7 cellular contexts compared by ENCODE assay signal in the genomic region with DNA sequence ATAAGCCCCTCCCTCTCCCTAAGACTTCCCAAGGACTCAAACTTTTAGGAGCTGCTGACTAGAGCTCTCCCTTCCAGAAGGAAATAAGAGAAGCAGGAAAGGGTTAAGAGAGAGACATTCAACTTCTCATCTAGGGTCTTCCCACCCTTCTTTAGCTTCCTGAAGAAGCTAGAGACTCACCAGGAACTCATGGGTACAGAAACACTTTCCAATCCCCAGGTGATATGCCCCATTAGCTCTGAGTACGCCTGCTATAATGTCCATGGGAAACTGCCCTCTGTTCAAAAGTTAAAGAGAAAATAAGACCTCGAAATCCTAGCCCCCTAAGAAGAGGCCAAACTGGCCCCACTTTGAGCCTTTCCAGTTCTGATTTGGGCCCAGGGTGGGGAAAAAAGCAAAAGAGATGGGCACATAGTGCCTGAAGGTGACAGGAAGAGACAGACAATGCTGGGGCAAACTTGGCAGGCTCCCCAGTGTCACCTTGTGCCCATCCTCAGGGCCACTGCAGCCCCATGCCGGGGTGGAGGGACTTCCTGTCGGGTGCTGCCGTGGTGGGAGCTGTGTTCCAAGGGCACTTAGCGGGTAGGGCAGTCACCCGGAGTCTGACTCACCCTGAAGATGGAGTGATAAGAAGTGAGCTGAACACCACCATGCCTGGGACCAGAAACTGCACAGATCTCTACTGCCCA.
DNase-seq lines count a peak whose midpoint lies in the region; ATAC-seq and TF ChIP-seq lines count a peak whose summit lies in the region.

No MANE protein-coding gene starts in this region.

- POLR2A ChIA-PET in GM10248 (lab: Yijun Ruan, JAX), result interaction anchor here (0.7 kb wide), 1 partner anchor 345 kb away, joined by 5 read pairs; no protein-coding TSS in a partner anchor

- no peak for TF ChIP-seq CTCF in GM10248 (IDR thresholded peaks at IDR 0.05; ENCODE audit: control extremely low read depth, extremely low read depth, low read depth, missing control alignments)

- CTCF ChIA-PET in GM10248 (lab: Yijun Ruan, JAX), result interaction anchor here (0.9 to 1.6 kb wide), 10 partner anchors 8 to 37 kb away, joined by 3 to 7 read pairs (median 4); no protein-coding TSS in a partner anchor

- no peak for ATAC-seq in GM21367 (IDR thresholded peaks at IDR 0.05; ENCODE audit: unreplicated experiment)

- DNase-seq in RKO (ENCODE audit: low spot score) (peak; percentile 29), hepatic stellate cell (ENCODE audit: low spot score) (peak; percentile 61), NCI-H446 (lab: John Stamatoyannopoulos, UW) (no peak), GM10248 (ENCODE audit: extremely low spot score) (no peak)
- DNase-seq in activated T-helper 9 cell treated with anti-CD3 and anti-CD28 coated beads, Interleukin-2, amount 50 U/mL, for 16 hours (ENCODE audit: low read depth), result peak; percentile 55
- peak; percentile 28 to 51 (median 44) for DNase-seq in stimulated activated CD4-positive, alpha-beta T cell treated with anti-CD3 and anti-CD28 coated beads, TNF-alpha, amount 100 ng/mL, for 48 hours (ENCODE audit: low read depth in 3 of 3)

Comparison
In these comparisons a context has a peak if more than half of its experiments do, and no peak if none do; other contexts are left out.
1. DNase-seq: peak in RKO (single experiment), activated T-helper 9 cell treated with anti-CD3 and anti-CD28 coated beads, Interleukin-2, amount 50 U/mL, for 16 hours (single experiment), hepatic stellate cell (single experiment) and stimulated activated CD4-positive, alpha-beta T cell treated with anti-CD3 and anti-CD28 coated beads, TNF-alpha, amount 100 ng/mL, for 48 hours (3 of 3); none in NCI-H446 (0 of 2) and GM10248 (single experiment).